In genomic region chr4:10180927-10181744, GRCh38 we compare ENCODE assay signal across 1 cellular context.
A peak's percentile ranks its signal among the peaks of the same experiment; 100 is the strongest.
TF ChIP-seq lines count a peak whose summit lies in the region.

No MANE protein-coding gene starts in this region.

TF ChIP-seq in K562, 482 proteins besides CTCF, POLR2A, EP300 and RAD21 (continued from another document and continues in another):
- TF ChIP-seq ETV5 (CRISPR knock-in tag; IDR thresholded peaks at IDR 0.05; ENCODE audit: low read depth) (peak; percentile 98), SMARCC2 (IDR thresholded peaks at IDR 0.05; ENCODE audit: low read depth) (peak; percentile 95), ELF1 (tag; IDR thresholded peaks at IDR 0.05) (peak; percentile 55), HIVEP1 (CRISPR knock-in tag; IDR thresholded peaks at IDR 0.05) (peak; percentile 57; the same call in 1 of the 2 replicates), ZNF57 (CRISPR knock-in tag; IDR thresholded peaks at IDR 0.05) (0 out of 2 replicates have a peak, but pooled peaks have one; percentile 45), ZNF311 (CRISPR knock-in tag; IDR thresholded peaks at IDR 0.05) (peak; percentile 29; the same call in 1 of the 2 replicates), AFF1 (IDR thresholded peaks at IDR 0.05; ENCODE audit: low read depth in 1 of 2, partially characterized antibody in 2 of 2) (peak; percentile 81 to 98), GATAD2B (IDR thresholded peaks at IDR 0.05; ENCODE audit: borderline replicate concordance) (peak; percentile 77), KDM2B (CRISPR knock-in tag; IDR thresholded peaks at IDR 0.05) (no peak), ZNF318 (IDR thresholded peaks at IDR 0.05; ENCODE audit: borderline replicate concordance in 1 of 2, low read depth in 1 of 2) (peak in 1 of 2 experiments; percentile 93; a peak in 2 of 4 replicates), REST (CRISPR knock-in tag; IDR thresholded peaks at IDR 0.05; ENCODE audit: low read depth) (no peak), ZNF217 (CRISPR knock-in tag; IDR thresholded peaks at IDR 0.05) (no peak), NCOA4 (IDR thresholded peaks at IDR 0.05; ENCODE audit: partially characterized antibody) (no peak), TFE3 (CRISPR knock-in tag; IDR thresholded peaks at IDR 0.05) (peak; percentile 1; the same call in 1 of the 2 replicates), PHB2 (IDR thresholded peaks at IDR 0.05; ENCODE audit: low read depth) (peak; percentile 95), ZBTB8A (IDR thresholded peaks at IDR 0.05; ENCODE audit: partially characterized antibody) (no peak), CBX1 (IDR thresholded peaks at IDR 0.05; ENCODE audit: low read depth) (no peak), ZNF121 (CRISPR knock-in tag; conservative IDR thresholded peaks at IDR 0.05) (no peak), FOSL1 (tag; conservative IDR thresholded peaks at IDR 0.05) (peak; percentile 93), RNF2 (IDR thresholded peaks at IDR 0.05) (peak; percentile 99), ZEB2 (IDR thresholded peaks at IDR 0.05) (peak; percentile 88; the same call in 1 of the 2 replicates), PKNOX1 (IDR thresholded peaks at IDR 0.05) (peak; percentile 99), OTX1 (CRISPR knock-in tag; IDR thresholded peaks at IDR 0.05) (0 out of 2 replicates have a peak, but pooled peaks have one; percentile 6), TEAD4 (IDR thresholded peaks at IDR 0.05; ENCODE audit: low read length) (peak; percentile 98), TEAD4 (CRISPR knock-in tag; IDR thresholded peaks at IDR 0.05; ENCODE audit: borderline replicate concordance) (no peak), SUPT5H (IDR thresholded peaks at IDR 0.05) (peak; percentile 64), ZNF398 (CRISPR knock-in tag; IDR thresholded peaks at IDR 0.05) (no peak), TCF7L2 (IDR thresholded peaks at IDR 0.05; ENCODE audit: low read depth, low read length) (no peak), ZNF23 (CRISPR knock-in tag; IDR thresholded peaks at IDR 0.05) (0 out of 2 replicates have a peak, but pooled peaks have one; percentile 19), ZNF740 (CRISPR knock-in tag; IDR thresholded peaks at IDR 0.05) (no peak), ZNF740 (tag; IDR thresholded peaks at IDR 0.05) (peak in 1 of 2 experiments; percentile 3; a peak in 1 of 4 replicates), SMAD4 (CRISPR knock-in tag; conservative IDR thresholded peaks at IDR 0.05) (peak; percentile 98), ZNF449 (CRISPR knock-in tag; IDR thresholded peaks at IDR 0.05) (peak; percentile 54; the same call in 1 of the 2 replicates), STAT5A (IDR thresholded peaks at IDR 0.05; ENCODE audit: borderline replicate concordance, low read length) (peak; percentile 95), ZNF778 (CRISPR knock-in tag; IDR thresholded peaks at IDR 0.05) (no peak)
